1 cellular context compared by ENCODE assay signal in genomic region chr11:12824281-12825041, GRCh38.
A peak's percentile ranks its signal among the peaks of the same experiment; 100 is the strongest.
TF ChIP-seq lines count a peak whose summit lies in the region.

No MANE protein-coding gene starts in this region.

TF ChIP-seq in HepG2, 621 proteins besides CTCF, POLR2A, EP300 and RAD21 (continued from another document):
- TF ChIP-seq NR2F1 (CRISPR knock-in tag; IDR thresholded peaks at IDR 0.05) = no peak
- no peak for TF ChIP-seq ZNF33A (CRISPR knock-in tag; IDR thresholded peaks at IDR 0.05; ENCODE audit: borderline replicate concordance)
- peak; percentile 47; the same call in 1 of the 2 replicates for TF ChIP-seq GATAD2A (CRISPR knock-in tag; IDR thresholded peaks at IDR 0.05)
- TF ChIP-seq, protein P1, sequence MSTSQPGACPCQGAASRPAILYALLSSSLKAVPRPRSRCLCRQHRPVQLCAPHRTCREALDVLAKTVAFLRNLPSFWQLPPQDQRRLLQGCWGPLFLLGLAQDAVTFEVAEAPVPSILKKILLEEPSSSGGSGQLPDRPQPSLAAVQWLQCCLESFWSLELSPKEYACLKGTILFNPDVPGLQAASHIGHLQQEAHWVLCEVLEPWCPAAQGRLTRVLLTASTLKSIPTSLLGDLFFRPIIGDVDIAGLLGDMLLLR (CRISPR knock-in tag; IDR thresholded peaks at IDR 0.05) = no peak
- peak; percentile 62 for TF ChIP-seq XRCC5 (optimal IDR thresholded peaks at IDR 0.05; ENCODE audit: low read length)
- no peak for TF ChIP-seq ZNF749 (CRISPR knock-in tag; IDR thresholded peaks at IDR 0.05; ENCODE audit: borderline replicate concordance)
- TF ChIP-seq, protein P2, sequence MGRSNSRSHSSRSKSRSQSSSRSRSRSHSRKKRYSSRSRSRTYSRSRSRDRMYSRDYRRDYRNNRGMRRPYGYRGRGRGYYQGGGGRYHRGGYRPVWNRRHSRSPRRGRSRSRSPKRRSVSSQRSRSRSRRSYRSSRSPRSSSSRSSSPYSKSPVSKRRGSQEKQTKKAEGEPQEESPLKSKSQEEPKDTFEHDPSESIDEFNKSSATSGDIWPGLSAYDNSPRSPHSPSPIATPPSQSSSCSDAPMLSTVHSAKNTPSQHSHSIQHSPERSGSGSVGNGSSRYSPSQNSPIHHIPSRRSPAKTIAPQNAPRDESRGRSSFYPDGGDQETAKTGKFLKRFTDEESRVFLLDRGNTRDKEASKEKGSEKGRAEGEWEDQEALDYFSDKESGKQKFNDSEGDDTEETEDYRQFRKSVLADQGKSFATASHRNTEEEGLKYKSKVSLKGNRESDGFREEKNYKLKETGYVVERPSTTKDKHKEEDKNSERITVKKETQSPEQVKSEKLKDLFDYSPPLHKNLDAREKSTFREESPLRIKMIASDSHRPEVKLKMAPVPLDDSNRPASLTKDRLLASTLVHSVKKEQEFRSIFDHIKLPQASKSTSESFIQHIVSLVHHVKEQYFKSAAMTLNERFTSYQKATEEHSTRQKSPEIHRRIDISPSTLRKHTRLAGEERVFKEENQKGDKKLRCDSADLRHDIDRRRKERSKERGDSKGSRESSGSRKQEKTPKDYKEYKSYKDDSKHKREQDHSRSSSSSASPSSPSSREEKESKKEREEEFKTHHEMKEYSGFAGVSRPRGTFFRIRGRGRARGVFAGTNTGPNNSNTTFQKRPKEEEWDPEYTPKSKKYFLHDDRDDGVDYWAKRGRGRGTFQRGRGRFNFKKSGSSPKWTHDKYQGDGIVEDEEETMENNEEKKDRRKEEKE (IDR thresholded peaks at IDR 0.05) = no peak
- TF ChIP-seq ZFX (CRISPR knock-in tag; IDR thresholded peaks at IDR 0.05; ENCODE audit: low read depth) = peak; percentile 41; the same call in 1 of the 2 replicates
- no peak for TF ChIP-seq ZSCAN20 (CRISPR knock-in tag; IDR thresholded peaks at IDR 0.05; ENCODE audit: borderline replicate concordance)
- no peak for TF ChIP-seq CHD2 (IDR thresholded peaks at IDR 0.05; ENCODE audit: low read depth, low read length)
- no peak for TF ChIP-seq MXD4 (CRISPR knock-in tag; IDR thresholded peaks at IDR 0.05)
- no peak for TF ChIP-seq RFX1 (IDR thresholded peaks at IDR 0.05)
- peak; percentile 36; the same call in 1 of the 2 replicates for TF ChIP-seq HMG20A (CRISPR knock-in tag; IDR thresholded peaks at IDR 0.05; ENCODE audit: borderline replicate concordance)
- TF ChIP-seq KLF9 (CRISPR knock-in tag; IDR thresholded peaks at IDR 0.05; ENCODE audit: low read depth) = no peak
- TF ChIP-seq, protein P3, sequence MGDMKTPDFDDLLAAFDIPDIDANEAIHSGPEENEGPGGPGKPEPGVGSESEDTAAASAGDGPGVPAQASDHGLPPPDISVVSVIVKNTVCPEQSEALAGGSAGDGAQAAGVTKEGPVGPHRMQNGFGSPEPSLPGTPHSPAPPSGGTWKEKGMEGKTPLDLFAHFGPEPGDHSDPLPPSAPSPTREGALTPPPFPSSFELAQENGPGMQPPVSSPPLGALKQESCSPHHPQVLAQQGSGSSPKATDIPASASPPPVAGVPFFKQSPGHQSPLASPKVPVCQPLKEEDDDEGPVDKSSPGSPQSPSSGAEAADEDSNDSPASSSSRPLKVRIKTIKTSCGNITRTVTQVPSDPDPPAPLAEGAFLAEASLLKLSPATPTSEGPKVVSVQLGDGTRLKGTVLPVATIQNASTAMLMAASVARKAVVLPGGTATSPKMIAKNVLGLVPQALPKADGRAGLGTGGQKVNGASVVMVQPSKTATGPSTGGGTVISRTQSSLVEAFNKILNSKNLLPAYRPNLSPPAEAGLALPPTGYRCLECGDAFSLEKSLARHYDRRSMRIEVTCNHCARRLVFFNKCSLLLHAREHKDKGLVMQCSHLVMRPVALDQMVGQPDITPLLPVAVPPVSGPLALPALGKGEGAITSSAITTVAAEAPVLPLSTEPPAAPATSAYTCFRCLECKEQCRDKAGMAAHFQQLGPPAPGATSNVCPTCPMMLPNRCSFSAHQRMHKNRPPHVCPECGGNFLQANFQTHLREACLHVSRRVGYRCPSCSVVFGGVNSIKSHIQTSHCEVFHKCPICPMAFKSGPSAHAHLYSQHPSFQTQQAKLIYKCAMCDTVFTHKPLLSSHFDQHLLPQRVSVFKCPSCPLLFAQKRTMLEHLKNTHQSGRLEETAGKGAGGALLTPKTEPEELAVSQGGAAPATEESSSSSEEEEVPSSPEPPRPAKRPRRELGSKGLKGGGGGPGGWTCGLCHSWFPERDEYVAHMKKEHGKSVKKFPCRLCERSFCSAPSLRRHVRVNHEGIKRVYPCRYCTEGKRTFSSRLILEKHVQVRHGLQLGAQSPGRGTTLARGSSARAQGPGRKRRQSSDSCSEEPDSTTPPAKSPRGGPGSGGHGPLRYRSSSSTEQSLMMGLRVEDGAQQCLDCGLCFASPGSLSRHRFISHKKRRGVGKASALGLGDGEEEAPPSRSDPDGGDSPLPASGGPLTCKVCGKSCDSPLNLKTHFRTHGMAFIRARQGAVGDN (CRISPR knock-in tag; IDR thresholded peaks at IDR 0.05) = peak; percentile 58
- TF ChIP-seq, protein P4, sequence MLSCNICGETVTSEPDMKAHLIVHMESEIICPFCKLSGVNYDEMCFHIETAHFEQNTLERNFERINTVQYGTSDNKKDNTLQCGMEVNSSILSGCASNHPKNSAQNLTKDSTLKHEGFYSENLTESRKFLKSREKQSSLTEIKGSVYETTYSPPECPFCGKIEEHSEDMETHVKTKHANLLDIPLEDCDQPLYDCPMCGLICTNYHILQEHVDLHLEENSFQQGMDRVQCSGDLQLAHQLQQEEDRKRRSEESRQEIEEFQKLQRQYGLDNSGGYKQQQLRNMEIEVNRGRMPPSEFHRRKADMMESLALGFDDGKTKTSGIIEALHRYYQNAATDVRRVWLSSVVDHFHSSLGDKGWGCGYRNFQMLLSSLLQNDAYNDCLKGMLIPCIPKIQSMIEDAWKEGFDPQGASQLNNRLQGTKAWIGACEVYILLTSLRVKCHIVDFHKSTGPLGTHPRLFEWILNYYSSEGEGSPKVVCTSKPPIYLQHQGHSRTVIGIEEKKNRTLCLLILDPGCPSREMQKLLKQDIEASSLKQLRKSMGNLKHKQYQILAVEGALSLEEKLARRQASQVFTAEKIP (CRISPR knock-in tag; IDR thresholded peaks at IDR 0.05; ENCODE audit: borderline replicate concordance) = no peak
- TF ChIP-seq KAT8 (CRISPR knock-in tag; IDR thresholded peaks at IDR 0.05) = no peak
- TF ChIP-seq ESRRA (CRISPR knock-in tag; IDR thresholded peaks at IDR 0.05; ENCODE audit: low read depth) = no peak
